In genomic region chr2:46117994-46118393, GRCh38 we compare ENCODE assay signal across 17 cellular contexts.
"Had no signal": no experiment of that assay in that cellular context is flagged by ENCODE, and none has a peak within 500 bp of the region (broad histone marks: within the 10 kb centered on the region; RNA-seq: fewer than 3 reads in every experiment).

No MANE protein-coding gene starts in this region.

- ATAC-seq: activated CD4-positive, alpha-beta T cell treated with anti-CD3 and anti-CD28 coated beads for 36 hours; activated CD8-positive, alpha-beta T cell treated with anti-CD3 and anti-CD28 coated beads, Interleukin-2, amount 10 ng/mL, durations not matched to agents 7 days and 5 days; natural killer cell had no signal

- DNase-seq: activated CD4-positive, alpha-beta T cell treated with anti-CD3 and anti-CD28 coated beads for 36 hours; activated CD8-positive, alpha-beta memory T cell treated with anti-CD3 and anti-CD28 coated beads, Interleukin-2, amount 50 U/mL, for 48 hours; activated CD8-positive, alpha-beta T cell treated with anti-CD3 and anti-CD28 coated beads, Interleukin-2, amount 10 ng/mL, durations not matched to agents 7 days and 5 days; activated naive CD4-positive, alpha-beta T cell; aorta; colonic mucosa; hippocampal formation; natural killer cell; occipital lobe; stimulated activated CD4-positive, alpha-beta T cell treated with anti-CD3 and anti-CD28 coated beads, Interleukin-4, amount 100 ng/mL, for 1 hour; stimulated activated CD8-positive, alpha-beta memory T cell treated with anti-CD3 and anti-CD28 coated beads, Interleukin-4, amount 100 ng/mL, for 48 hours; T1000 had no signal

- H3K36me3 ChIP-seq: cardiac muscle cell, colonic mucosa, gastroesophageal sphincter, prostate gland, thoracic aorta had no signal

- H3K4me1 ChIP-seq: prostate gland had no signal

- H3K27me3 ChIP-seq: cardiac muscle cell, colonic mucosa, gastroesophageal sphincter had no signal

- H3K9me3 ChIP-seq: colonic mucosa, gastroesophageal sphincter, prostate gland, thoracic aorta had no signal

- H3K27ac ChIP-seq: cardiac muscle cell, colonic mucosa, prostate gland, VCaP had no signal

- H3K4me3 ChIP-seq: cardiac muscle cell, colonic mucosa, gastroesophageal sphincter, prostate gland, thoracic aorta had no signal
